1 cellular context compared by ENCODE assay signal in genomic region chr4:74623041-74623440, GRCh38.
TF ChIP-seq lines count a peak whose summit lies in the region.

No MANE protein-coding gene starts in this region.

TF ChIP-seq in A549, 52 proteins besides CTCF, POLR2A, EP300 and RAD21 (continued from another document):
- TF ChIP-seq HES2 (IDR thresholded peaks at IDR 0.05), result no peak
- TF ChIP-seq KDM1A (IDR thresholded peaks at IDR 0.05; ENCODE audit: low read depth), result no peak
- no peak for TF ChIP-seq BCL3 (IDR thresholded peaks at IDR 0.05)
- peak; percentile 87 for TF ChIP-seq SMC3 (IDR thresholded peaks at IDR 0.05)
- TF ChIP-seq JUN (IDR thresholded peaks at IDR 0.05), result no peak
- no peak for TF ChIP-seq EHMT2 (IDR thresholded peaks at IDR 0.05; ENCODE audit: low read depth)
- TF ChIP-seq ZSCAN20 (CRISPR knock-in tag; IDR thresholded peaks at IDR 0.05), result no peak
- TF ChIP-seq HOXB5 (CRISPR knock-in tag; IDR thresholded peaks at IDR 0.05), result 0 out of 2 replicates have a peak, but pooled peaks have one; percentile 32
- no peak for TF ChIP-seq HEYL (CRISPR knock-in tag; IDR thresholded peaks at IDR 0.05)
- no peak for TF ChIP-seq GATA3 (IDR thresholded peaks at IDR 0.05; ENCODE audit: borderline replicate concordance)
- TF ChIP-seq HOXA7 (CRISPR knock-in tag; IDR thresholded peaks at IDR 0.05), result no peak
